1 cellular context compared by ENCODE assay signal in the genomic region with DNA sequence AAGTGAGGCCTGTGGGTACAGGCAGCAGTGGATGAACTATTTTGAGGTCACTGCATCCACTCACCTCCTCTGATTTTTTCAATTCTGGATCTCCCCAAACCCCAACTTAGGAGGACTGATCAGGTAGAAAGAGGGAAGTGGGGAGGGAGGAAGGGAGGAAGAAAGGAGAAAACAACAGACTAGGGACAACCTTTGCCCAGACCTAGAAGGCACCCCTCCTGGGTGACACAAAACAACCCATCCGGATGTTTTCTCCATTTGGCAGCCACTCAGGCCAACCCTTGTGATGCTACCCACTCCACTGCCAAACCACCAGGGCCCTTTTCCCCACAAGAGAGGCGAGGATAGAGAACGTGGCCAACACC.
TF ChIP-seq lines count a peak whose summit lies in the region.

No MANE protein-coding gene starts in this region.

TF ChIP-seq in HepG2, 621 proteins besides CTCF, POLR2A, EP300 and RAD21 (continues in another document):
- TF ChIP-seq SETDB1 (CRISPR knock-in tag; IDR thresholded peaks at IDR 0.05; ENCODE audit: borderline replicate concordance) = no peak
- TF ChIP-seq, protein P1, sequence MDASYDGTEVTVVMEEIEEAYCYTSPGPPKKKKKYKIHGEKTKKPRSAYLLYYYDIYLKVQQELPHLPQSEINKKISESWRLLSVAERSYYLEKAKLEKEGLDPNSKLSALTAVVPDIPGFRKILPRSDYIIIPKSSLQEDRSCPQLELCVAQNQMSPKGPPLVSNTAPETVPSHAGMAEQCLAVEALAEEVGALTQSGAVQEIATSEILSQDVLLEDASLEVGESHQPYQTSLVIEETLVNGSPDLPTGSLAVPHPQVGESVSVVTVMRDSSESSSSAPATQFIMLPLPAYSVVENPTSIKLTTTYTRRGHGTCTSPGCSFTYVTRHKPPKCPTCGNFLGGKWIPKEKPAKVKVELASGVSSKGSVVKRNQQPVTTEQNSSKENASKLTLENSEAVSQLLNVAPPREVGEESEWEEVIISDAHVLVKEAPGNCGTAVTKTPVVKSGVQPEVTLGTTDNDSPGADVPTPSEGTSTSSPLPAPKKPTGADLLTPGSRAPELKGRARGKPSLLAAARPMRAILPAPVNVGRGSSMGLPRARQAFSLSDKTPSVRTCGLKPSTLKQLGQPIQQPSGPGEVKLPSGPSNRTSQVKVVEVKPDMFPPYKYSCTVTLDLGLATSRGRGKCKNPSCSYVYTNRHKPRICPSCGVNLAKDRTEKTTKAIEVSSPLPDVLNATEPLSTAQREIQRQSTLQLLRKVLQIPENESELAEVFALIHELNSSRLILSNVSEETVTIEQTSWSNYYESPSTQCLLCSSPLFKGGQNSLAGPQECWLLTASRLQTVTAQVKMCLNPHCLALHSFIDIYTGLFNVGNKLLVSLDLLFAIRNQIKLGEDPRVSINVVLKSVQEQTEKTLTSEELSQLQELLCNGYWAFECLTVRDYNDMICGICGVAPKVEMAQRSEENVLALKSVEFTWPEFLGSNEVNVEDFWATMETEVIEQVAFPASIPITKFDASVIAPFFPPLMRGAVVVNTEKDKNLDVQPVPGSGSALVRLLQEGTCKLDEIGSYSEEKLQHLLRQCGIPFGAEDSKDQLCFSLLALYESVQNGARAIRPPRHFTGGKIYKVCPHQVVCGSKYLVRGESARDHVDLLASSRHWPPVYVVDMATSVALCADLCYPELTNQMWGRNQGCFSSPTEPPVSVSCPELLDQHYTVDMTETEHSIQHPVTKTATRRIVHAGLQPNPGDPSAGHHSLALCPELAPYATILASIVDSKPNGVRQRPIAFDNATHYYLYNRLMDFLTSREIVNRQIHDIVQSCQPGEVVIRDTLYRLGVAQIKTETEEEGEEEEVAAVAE (CRISPR knock-in tag; IDR thresholded peaks at IDR 0.05; ENCODE audit: borderline replicate concordance) = no peak
- no peak for TF ChIP-seq POGZ (CRISPR knock-in tag; IDR thresholded peaks at IDR 0.05)
- TF ChIP-seq SMC3 (IDR thresholded peaks at IDR 0.05; ENCODE audit: low read length) = no peak
- TF ChIP-seq, protein P2, sequence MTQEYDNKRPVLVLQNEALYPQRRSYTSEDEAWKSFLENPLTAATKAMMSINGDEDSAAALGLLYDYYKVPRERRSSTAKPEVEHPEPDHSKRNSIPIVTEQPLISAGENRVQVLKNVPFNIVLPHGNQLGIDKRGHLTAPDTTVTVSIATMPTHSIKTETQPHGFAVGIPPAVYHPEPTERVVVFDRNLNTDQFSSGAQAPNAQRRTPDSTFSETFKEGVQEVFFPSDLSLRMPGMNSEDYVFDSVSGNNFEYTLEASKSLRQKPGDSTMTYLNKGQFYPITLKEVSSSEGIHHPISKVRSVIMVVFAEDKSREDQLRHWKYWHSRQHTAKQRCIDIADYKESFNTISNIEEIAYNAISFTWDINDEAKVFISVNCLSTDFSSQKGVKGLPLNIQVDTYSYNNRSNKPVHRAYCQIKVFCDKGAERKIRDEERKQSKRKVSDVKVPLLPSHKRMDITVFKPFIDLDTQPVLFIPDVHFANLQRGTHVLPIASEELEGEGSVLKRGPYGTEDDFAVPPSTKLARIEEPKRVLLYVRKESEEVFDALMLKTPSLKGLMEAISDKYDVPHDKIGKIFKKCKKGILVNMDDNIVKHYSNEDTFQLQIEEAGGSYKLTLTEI (CRISPR knock-in tag; conservative IDR thresholded peaks at IDR 0.05) = no peak
- TF ChIP-seq NBN (conservative IDR thresholded peaks at IDR 0.05) = no peak
- TF ChIP-seq ZNF720 (CRISPR knock-in tag; IDR thresholded peaks at IDR 0.05) = no peak
- TF ChIP-seq SSRP1 (CRISPR knock-in tag; IDR thresholded peaks at IDR 0.05) = no peak
- TF ChIP-seq, protein P3, sequence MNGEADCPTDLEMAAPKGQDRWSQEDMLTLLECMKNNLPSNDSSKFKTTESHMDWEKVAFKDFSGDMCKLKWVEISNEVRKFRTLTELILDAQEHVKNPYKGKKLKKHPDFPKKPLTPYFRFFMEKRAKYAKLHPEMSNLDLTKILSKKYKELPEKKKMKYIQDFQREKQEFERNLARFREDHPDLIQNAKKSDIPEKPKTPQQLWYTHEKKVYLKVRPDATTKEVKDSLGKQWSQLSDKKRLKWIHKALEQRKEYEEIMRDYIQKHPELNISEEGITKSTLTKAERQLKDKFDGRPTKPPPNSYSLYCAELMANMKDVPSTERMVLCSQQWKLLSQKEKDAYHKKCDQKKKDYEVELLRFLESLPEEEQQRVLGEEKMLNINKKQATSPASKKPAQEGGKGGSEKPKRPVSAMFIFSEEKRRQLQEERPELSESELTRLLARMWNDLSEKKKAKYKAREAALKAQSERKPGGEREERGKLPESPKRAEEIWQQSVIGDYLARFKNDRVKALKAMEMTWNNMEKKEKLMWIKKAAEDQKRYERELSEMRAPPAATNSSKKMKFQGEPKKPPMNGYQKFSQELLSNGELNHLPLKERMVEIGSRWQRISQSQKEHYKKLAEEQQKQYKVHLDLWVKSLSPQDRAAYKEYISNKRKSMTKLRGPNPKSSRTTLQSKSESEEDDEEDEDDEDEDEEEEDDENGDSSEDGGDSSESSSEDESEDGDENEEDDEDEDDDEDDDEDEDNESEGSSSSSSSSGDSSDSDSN (CRISPR knock-in tag; IDR thresholded peaks at IDR 0.05) = no peak
- peak; percentile 8; the same call in 1 of the 2 replicates for TF ChIP-seq ZNF878 (CRISPR knock-in tag; IDR thresholded peaks at IDR 0.05)
- TF ChIP-seq MZF1 (CRISPR knock-in tag; IDR thresholded peaks at IDR 0.05; ENCODE audit: borderline replicate concordance) = 0 out of 2 replicates have a peak, but pooled peaks have one; percentile 67
- TF ChIP-seq ZNF333 (CRISPR knock-in tag; IDR thresholded peaks at IDR 0.05; ENCODE audit: borderline replicate concordance) = no peak
- TF ChIP-seq ZNF709 (CRISPR knock-in tag; IDR thresholded peaks at IDR 0.05) = no peak
- no peak for TF ChIP-seq CHD4 (IDR thresholded peaks at IDR 0.05; ENCODE audit: borderline replicate concordance, low read length)
- no peak for TF ChIP-seq KDM1A (CRISPR knock-in tag; IDR thresholded peaks at IDR 0.05)
- TF ChIP-seq PHF20 (CRISPR knock-in tag; IDR thresholded peaks at IDR 0.05) = no peak
- no peak for TF ChIP-seq ATF7 (IDR thresholded peaks at IDR 0.05)
- TF ChIP-seq ATF7 (CRISPR knock-in tag; IDR thresholded peaks at IDR 0.05) = no peak
- TF ChIP-seq, protein P4, sequence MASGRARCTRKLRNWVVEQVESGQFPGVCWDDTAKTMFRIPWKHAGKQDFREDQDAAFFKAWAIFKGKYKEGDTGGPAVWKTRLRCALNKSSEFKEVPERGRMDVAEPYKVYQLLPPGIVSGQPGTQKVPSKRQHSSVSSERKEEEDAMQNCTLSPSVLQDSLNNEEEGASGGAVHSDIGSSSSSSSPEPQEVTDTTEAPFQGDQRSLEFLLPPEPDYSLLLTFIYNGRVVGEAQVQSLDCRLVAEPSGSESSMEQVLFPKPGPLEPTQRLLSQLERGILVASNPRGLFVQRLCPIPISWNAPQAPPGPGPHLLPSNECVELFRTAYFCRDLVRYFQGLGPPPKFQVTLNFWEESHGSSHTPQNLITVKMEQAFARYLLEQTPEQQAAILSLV (CRISPR knock-in tag; IDR thresholded peaks at IDR 0.05; ENCODE audit: borderline replicate concordance) = no peak
- TF ChIP-seq, protein P5, sequence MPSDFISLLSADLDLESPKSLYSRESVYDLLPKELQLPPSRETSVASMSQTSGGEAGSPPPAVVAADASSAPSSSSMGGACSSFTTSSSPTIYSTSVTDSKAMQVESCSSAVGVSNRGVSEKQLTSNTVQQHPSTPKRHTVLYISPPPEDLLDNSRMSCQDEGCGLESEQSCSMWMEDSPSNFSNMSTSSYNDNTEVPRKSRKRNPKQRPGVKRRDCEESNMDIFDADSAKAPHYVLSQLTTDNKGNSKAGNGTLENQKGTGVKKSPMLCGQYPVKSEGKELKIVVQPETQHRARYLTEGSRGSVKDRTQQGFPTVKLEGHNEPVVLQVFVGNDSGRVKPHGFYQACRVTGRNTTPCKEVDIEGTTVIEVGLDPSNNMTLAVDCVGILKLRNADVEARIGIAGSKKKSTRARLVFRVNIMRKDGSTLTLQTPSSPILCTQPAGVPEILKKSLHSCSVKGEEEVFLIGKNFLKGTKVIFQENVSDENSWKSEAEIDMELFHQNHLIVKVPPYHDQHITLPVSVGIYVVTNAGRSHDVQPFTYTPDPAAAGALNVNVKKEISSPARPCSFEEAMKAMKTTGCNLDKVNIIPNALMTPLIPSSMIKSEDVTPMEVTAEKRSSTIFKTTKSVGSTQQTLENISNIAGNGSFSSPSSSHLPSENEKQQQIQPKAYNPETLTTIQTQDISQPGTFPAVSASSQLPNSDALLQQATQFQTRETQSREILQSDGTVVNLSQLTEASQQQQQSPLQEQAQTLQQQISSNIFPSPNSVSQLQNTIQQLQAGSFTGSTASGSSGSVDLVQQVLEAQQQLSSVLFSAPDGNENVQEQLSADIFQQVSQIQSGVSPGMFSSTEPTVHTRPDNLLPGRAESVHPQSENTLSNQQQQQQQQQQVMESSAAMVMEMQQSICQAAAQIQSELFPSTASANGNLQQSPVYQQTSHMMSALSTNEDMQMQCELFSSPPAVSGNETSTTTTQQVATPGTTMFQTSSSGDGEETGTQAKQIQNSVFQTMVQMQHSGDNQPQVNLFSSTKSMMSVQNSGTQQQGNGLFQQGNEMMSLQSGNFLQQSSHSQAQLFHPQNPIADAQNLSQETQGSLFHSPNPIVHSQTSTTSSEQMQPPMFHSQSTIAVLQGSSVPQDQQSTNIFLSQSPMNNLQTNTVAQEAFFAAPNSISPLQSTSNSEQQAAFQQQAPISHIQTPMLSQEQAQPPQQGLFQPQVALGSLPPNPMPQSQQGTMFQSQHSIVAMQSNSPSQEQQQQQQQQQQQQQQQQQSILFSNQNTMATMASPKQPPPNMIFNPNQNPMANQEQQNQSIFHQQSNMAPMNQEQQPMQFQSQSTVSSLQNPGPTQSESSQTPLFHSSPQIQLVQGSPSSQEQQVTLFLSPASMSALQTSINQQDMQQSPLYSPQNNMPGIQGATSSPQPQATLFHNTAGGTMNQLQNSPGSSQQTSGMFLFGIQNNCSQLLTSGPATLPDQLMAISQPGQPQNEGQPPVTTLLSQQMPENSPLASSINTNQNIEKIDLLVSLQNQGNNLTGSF (CRISPR knock-in tag; IDR thresholded peaks at IDR 0.05) = 0 out of 2 replicates have a peak, but pooled peaks have one; percentile 50
- TF ChIP-seq, protein P6, sequence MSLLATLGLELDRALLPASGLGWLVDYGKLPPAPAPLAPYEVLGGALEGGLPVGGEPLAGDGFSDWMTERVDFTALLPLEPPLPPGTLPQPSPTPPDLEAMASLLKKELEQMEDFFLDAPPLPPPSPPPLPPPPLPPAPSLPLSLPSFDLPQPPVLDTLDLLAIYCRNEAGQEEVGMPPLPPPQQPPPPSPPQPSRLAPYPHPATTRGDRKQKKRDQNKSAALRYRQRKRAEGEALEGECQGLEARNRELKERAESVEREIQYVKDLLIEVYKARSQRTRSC (CRISPR knock-in tag; IDR thresholded peaks at IDR 0.05; ENCODE audit: low read depth) = no peak
- TF ChIP-seq, protein P7, sequence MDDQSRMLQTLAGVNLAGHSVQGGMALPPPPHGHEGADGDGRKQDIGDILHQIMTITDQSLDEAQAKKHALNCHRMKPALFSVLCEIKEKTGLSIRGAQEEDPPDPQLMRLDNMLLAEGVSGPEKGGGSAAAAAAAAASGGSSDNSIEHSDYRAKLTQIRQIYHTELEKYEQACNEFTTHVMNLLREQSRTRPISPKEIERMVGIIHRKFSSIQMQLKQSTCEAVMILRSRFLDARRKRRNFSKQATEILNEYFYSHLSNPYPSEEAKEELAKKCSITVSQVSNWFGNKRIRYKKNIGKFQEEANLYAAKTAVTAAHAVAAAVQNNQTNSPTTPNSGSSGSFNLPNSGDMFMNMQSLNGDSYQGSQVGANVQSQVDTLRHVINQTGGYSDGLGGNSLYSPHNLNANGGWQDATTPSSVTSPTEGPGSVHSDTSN (CRISPR knock-in tag; IDR thresholded peaks at IDR 0.05; ENCODE audit: borderline replicate concordance) = no peak
- TF ChIP-seq ZNF180 (CRISPR knock-in tag; IDR thresholded peaks at IDR 0.05; ENCODE audit: borderline replicate concordance, low read depth) = no peak
- no peak for TF ChIP-seq TAF1 (CRISPR knock-in tag; IDR thresholded peaks at IDR 0.05)
- TF ChIP-seq GTF2F1 (IDR thresholded peaks at IDR 0.05; ENCODE audit: low read length) = no peak
- TF ChIP-seq ZNF44 (CRISPR knock-in tag; IDR thresholded peaks at IDR 0.05) = no peak
- no peak for TF ChIP-seq ZNF563 (CRISPR knock-in tag; IDR thresholded peaks at IDR 0.05)
- TF ChIP-seq ZFX (CRISPR knock-in tag; IDR thresholded peaks at IDR 0.05; ENCODE audit: low read depth) = no peak
- TF ChIP-seq LCORL (IDR thresholded peaks at IDR 0.05) = no peak
- no peak for TF ChIP-seq LCORL (CRISPR knock-in tag; IDR thresholded peaks at IDR 0.05)
- no peak for TF ChIP-seq SMAD3 (CRISPR knock-in tag; IDR thresholded peaks at IDR 0.05)
- no peak for TF ChIP-seq GABPA (IDR thresholded peaks at IDR 0.05; ENCODE audit: low read depth, low read length)
- TF ChIP-seq GABPA (CRISPR knock-in tag; IDR thresholded peaks at IDR 0.05; ENCODE audit: low read depth) = no peak
- no peak for TF ChIP-seq ATF7-NPFF (CRISPR knock-in tag; IDR thresholded peaks at IDR 0.05; ENCODE audit: low read depth)
- TF ChIP-seq, protein P8, sequence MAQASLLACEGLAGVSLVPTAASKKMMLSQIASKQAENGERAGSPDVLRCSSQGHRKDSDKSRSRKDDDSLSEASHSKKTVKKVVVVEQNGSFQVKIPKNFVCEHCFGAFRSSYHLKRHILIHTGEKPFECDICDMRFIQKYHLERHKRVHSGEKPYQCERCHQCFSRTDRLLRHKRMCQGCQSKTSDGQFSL (CRISPR knock-in tag; IDR thresholded peaks at IDR 0.05) = no peak
- TF ChIP-seq, protein P9, sequence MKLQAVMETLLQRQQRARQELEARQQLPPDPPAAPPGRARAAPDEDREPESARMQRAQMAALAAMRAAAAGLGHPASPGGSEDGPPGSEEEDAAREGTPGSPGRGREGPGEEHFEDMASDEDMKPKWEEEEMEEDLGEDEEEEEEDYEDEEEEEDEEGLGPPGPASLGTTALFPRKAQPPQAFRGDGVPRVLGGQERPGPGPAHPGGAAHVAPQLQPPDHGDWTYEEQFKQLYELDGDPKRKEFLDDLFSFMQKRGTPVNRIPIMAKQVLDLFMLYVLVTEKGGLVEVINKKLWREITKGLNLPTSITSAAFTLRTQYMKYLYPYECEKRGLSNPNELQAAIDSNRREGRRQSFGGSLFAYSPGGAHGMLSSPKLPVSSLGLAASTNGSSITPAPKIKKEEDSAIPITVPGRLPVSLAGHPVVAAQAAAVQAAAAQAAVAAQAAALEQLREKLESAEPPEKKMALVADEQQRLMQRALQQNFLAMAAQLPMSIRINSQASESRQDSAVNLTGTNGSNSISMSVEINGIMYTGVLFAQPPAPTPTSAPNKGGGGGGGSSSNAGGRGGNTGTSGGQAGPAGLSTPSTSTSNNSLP (IDR thresholded peaks at IDR 0.05; ENCODE audit: low read depth, low read length) = no peak
- TF ChIP-seq ZNF350 (CRISPR knock-in tag; IDR thresholded peaks at IDR 0.05; ENCODE audit: borderline replicate concordance, low read depth) = no peak
- TF ChIP-seq GATAD2A (CRISPR knock-in tag; IDR thresholded peaks at IDR 0.05) = no peak
- TF ChIP-seq ZSCAN25 (CRISPR knock-in tag; IDR thresholded peaks at IDR 0.05) = peak; percentile 17; the same call in 1 of the 2 replicates
- no peak for TF ChIP-seq AGO2 (optimal IDR thresholded peaks at IDR 0.05; ENCODE audit: low read depth, low read length)
- TF ChIP-seq, protein P10, sequence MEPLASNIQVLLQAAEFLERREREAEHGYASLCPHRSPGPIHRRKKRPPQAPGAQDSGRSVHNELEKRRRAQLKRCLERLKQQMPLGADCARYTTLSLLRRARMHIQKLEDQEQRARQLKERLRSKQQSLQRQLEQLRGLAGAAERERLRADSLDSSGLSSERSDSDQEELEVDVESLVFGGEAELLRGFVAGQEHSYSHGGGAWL (CRISPR knock-in tag; IDR thresholded peaks at IDR 0.05) = no peak
- no peak for TF ChIP-seq GATA4 (IDR thresholded peaks at IDR 0.05; ENCODE audit: borderline replicate concordance, low read depth)
- TF ChIP-seq ZZZ3 (CRISPR knock-in tag; IDR thresholded peaks at IDR 0.05; ENCODE audit: borderline replicate concordance) = no peak
- TF ChIP-seq HOXA9 (CRISPR knock-in tag; IDR thresholded peaks at IDR 0.05; ENCODE audit: borderline replicate concordance) = no peak
- TF ChIP-seq ZNF33B (CRISPR knock-in tag; IDR thresholded peaks at IDR 0.05) = no peak; the same call in 1 of the 2 replicates
- TF ChIP-seq RBM39 (IDR thresholded peaks at IDR 0.05; ENCODE audit: low read depth, low read length, poor library complexity, severe bottlenecking) = no peak
